In the genomic region with DNA sequence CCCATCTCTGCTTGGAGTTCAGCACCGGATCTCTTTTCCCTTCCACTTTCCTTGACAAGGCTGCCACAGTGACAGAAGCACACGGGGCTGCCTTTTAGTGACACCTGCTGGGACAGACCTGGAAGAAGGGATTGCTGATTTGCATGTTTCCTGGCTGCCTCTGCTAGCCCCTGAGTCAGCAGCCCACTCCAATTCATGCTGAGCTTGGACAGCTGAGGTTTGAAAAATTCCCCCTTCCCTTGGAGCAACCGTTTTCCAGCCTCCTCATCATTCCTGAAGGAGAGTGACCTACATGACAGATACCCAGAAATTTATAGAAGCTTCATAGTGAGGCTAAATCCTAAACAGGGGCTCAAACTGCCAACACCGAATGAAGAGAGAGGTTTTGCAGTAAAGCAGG, we compare ENCODE assay signal across 13 cellular contexts. TPM values are rescaled to one million over a fixed set of nuclear protein-coding genes. Genes with fewer than 3 reads are reported as not detected.
DNase-seq lines count a peak whose midpoint lies in the region; ATAC-seq and TF ChIP-seq lines count a peak whose summit lies in the region.
"Had no signal": no experiment of that assay in that cellular context is flagged by ENCODE, and none has a peak within 500 bp of the region (broad histone marks: within the 10 kb centered on the region; RNA-seq: fewer than 3 reads in every experiment).

No MANE protein-coding gene starts in this region.

- no peak overlapping the region for H3T11ph ChIP-seq in H9 (ENCODE audit: low read length)

- H3K4me3 ChIP-seq in dorsolateral prefrontal cortex: no peak overlapping the region
- H3K4me3 ChIP-seq: upper lobe of left lung had no signal

- H3K9me3 ChIP-seq in H9 (ENCODE audit: control insufficient read depth, low read depth, low read length): no peaks in the 10 kb centered on the region
- H3K9me3 ChIP-seq: upper lobe of left lung had no signal

- H3K4me1 Mint-ChIP-seq in H9: peaks cover 12 to 14% of the 10 kb centered on the region in 2 experiments

- no peak overlapping the region for H2BK20ac ChIP-seq in H9 (ENCODE audit: low read depth, low read length, poor library complexity, severe bottlenecking)

- H3K23ac ChIP-seq in H9 (ENCODE audit: insufficient read length, low read depth, low read length): no peak overlapping the region

- no peaks in the 10 kb centered on the region for H3K23me2 ChIP-seq in H9 (ENCODE audit: insufficient read length, low read depth, low read length, poor library complexity, severe bottlenecking)

- peaks cover 9 to 15% (median 10%) of the 10 kb centered on the region in 3 experiments for H3K36me3 Mint-ChIP-seq in H9 (ENCODE audit: insufficient read depth in 1 of 3, low read depth in 3 of 3)

- H3K9ac ChIP-seq in H9 (ENCODE audit: extremely low read depth, insufficient read length, low read length): no peak overlapping the region

- no peak overlapping the region for H3K27ac ChIP-seq in H9 (ENCODE audit: insufficient read length, low read depth, low read length)
- H3K27ac ChIP-seq in dorsolateral prefrontal cortex: no peak overlapping the region

- H3K4ac ChIP-seq in H9 (ENCODE audit: low read depth, low read length): no peak overlapping the region

- no peak overlapping the region for H3K4me2 ChIP-seq in H9 (ENCODE audit: insufficient read depth, insufficient read length, low read length)

- no peak overlapping the region for H2BK15ac ChIP-seq in H9 (ENCODE audit: low read depth, low read length)

- H2AFZ ChIP-seq in H9 (ENCODE audit: low read length): peak overlapping the region; percentile 57

- H3K14ac ChIP-seq in H9 (ENCODE audit: insufficient read depth, low read length): no peak overlapping the region

- H3K79me1 ChIP-seq in H9 (ENCODE audit: insufficient read depth, low read depth, low read length, poor library complexity, severe bottlenecking): no peaks in the 10 kb centered on the region

- peaks cover 14 to 17% of the 10 kb centered on the region in 2 experiments for H3K9me3 Mint-ChIP-seq in H9

- H4K91ac ChIP-seq in H9 (ENCODE audit: insufficient read length, low read depth, low read length): no peak overlapping the region

- TF ChIP-seq CTCF in H9 (conservative IDR thresholded peaks at IDR 0.05) (no peak; the same call in 2 of the 3 replicates), dorsolateral prefrontal cortex (IDR thresholded peaks at IDR 0.05 in 54 of 56, conservative IDR thresholded peaks at IDR 0.05 in 2 of 56; ENCODE audit: low read depth in 1 of 56, partially characterized antibody in 56 of 56) (no peak)

- H2BK5ac ChIP-seq in H9 (ENCODE audit: insufficient read length, low read length): no peak overlapping the region

- DNase-seq in COLO668 (lab: John Stamatoyannopoulos, UW; ENCODE audit: unreplicated experiment): peak; percentile 30
- DNase-seq in H9: peak; percentile 66
- peak; percentile 33 for DNase-seq in NOMO-1 treated with DMSO at 0.1 percent for 48 hours (lab: John Stamatoyannopoulos, UW; ENCODE audit: unreplicated experiment)
- peak; percentile 78 for DNase-seq in islet precursor cell
- no peak for DNase-seq in dorsolateral prefrontal cortex
- DNase-seq in NCI-H1930 (lab: John Stamatoyannopoulos, UW): no peak
- DNase-seq: activated gamma-delta T cell, dermis blood vessel endothelial cell, occipital lobe had no signal

- ATAC-seq in HG02759 (IDR thresholded peaks at IDR 0.05; ENCODE audit: unreplicated experiment) (no peak), HG03342 (IDR thresholded peaks at IDR 0.05; ENCODE audit: unreplicated experiment) (no peak)
- ATAC-seq: Panc1 had no signal

- no CpG with 5 or more reads among the region's 4 CpGs for WGBS in H9 (ENCODE audit: extremely low coverage, insufficient read length, low lambda C conversion rate)

- intact Hi-C loops in dorsolateral prefrontal cortex (cut with DNase I): no loop called here

- no peak overlapping the region for H3K56ac ChIP-seq in H9 (ENCODE audit: insufficient read length, low read depth, low read length)

- H2AK5ac ChIP-seq in H9 (ENCODE audit: insufficient read length, low read length): no peak overlapping the region

- H3K4me3 Mint-ChIP-seq in H9: no peak overlapping the region; a peak in 1 of 5 replicates

- H4K8ac ChIP-seq in H9 (replicated peaks; ENCODE audit: insufficient read length, low read depth, low read length): no peak overlapping the region

- no peaks in the 10 kb centered on the region; the same call in 1 of the 2 replicates for H3K27me3 Mint-ChIP-seq in H9 (ENCODE audit: low read depth)

- H3K18ac ChIP-seq in H9 (ENCODE audit: insufficient read length, low read depth, low read length): no peak overlapping the region

- no peaks in the 10 kb centered on the region for H3K79me2 ChIP-seq in H9 (ENCODE audit: insufficient read depth, low read length)

- H4K5ac ChIP-seq in H9 (ENCODE audit: insufficient read length, low read depth, low read length): no peak overlapping the region

- no peaks in the 10 kb centered on the region for H4K20me1 ChIP-seq in H9 (ENCODE audit: control insufficient read depth, insufficient read depth, insufficient read length)

- no peak overlapping the region for H2BK120ac ChIP-seq in H9 (ENCODE audit: low read depth, low read length, poor library complexity, severe bottlenecking)

- H3K27me3 ChIP-seq in H9 (ENCODE audit: insufficient read depth, low read length) (no peaks in the 10 kb centered on the region), dorsolateral prefrontal cortex (no peaks in the 10 kb centered on the region)
- H3K27me3 ChIP-seq: upper lobe of left lung had no signal

- H2BK12ac ChIP-seq in H9 (ENCODE audit: insufficient read length, low read depth, low read length): no peak overlapping the region

- peak overlapping the region in 1 of 3 experiments; percentile 8; a peak in 1 of 7 replicates for H3K27ac Mint-ChIP-seq in H9

- H3K4me1 ChIP-seq in H9 (ENCODE audit: insufficient read depth, low read length): no peaks in the 10 kb centered on the region

RNA-seq across cellular contexts. Expression of a gene that starts 18.8 kb away (rescaled TPM):
- total RNA-seq in H9 (2021): 17.0 and 17.3 TPM in 2 replicates
- total RNA-seq in dorsolateral prefrontal cortex: 100 to 1,000 TPM in 4 of 120 experiments, 10 to 100 TPM in 116; 47.8 to 113 (median 73.9) TPM

Comparison
In these comparisons a context has a peak if more than half of its experiments do, and no peak if none do; other contexts are left out.
1. DNase-seq: peak in COLO668 (single experiment), H9 (single experiment), NOMO-1 treated with DMSO at 0.1 percent for 48 hours (single experiment) and islet precursor cell (single experiment); none in dorsolateral prefrontal cortex (0 of 10) and NCI-H1930 (0 of 2).